ENCODE assay signal across 1 cellular context in genomic region chr1:1614204-1614953, GRCh38.
A peak's percentile ranks its signal among the peaks of the same experiment; 100 is the strongest.
TF ChIP-seq lines count a peak whose summit lies in the region.

No MANE protein-coding gene starts in this region.

TF ChIP-seq in K562, 482 proteins besides CTCF, POLR2A, EP300 and RAD21 (continued from another document and continues in another):
- no peak for TF ChIP-seq SNAPC5 (CRISPR knock-in tag; IDR thresholded peaks at IDR 0.05)
- no peak for TF ChIP-seq MCM7 (IDR thresholded peaks at IDR 0.05)
- TF ChIP-seq POLR2AphosphoS2 (IDR thresholded peaks at IDR 0.05; ENCODE audit: low read length), result no peak
- TF ChIP-seq SAFB (IDR thresholded peaks at IDR 0.05; ENCODE audit: borderline replicate concordance, low read depth, low read length), result no peak
- TF ChIP-seq ARNT (IDR thresholded peaks at IDR 0.05), result no peak
- 0 out of 2 replicates have a peak, but pooled peaks have one; percentile 59 for TF ChIP-seq ZBTB1 (CRISPR knock-in tag; IDR thresholded peaks at IDR 0.05; ENCODE audit: borderline replicate concordance, low read depth)
- TF ChIP-seq JUND (IDR thresholded peaks at IDR 0.05; ENCODE audit: borderline replicate concordance, low read depth, low read length), result no peak
- TF ChIP-seq JUND (tag; IDR thresholded peaks at IDR 0.05; ENCODE audit: borderline replicate concordance, low read depth, low read length), result no peak
- no peak for TF ChIP-seq HNRNPLL (IDR thresholded peaks at IDR 0.05; ENCODE audit: low read depth, low read length, poor library complexity, severe bottlenecking)
- TF ChIP-seq ZBTB43 (CRISPR knock-in tag; IDR thresholded peaks at IDR 0.05), result no peak
- no peak for TF ChIP-seq CBX2 (IDR thresholded peaks at IDR 0.05; ENCODE audit: insufficient read depth, low read length, poor library complexity, severe bottlenecking)
- no peak for TF ChIP-seq HMG20A (CRISPR knock-in tag; conservative IDR thresholded peaks at IDR 0.05)
- TF ChIP-seq RFX5 (IDR thresholded peaks at IDR 0.05; ENCODE audit: low read depth, low read length), result no peak
- TF ChIP-seq HDAC2 (IDR thresholded peaks at IDR 0.05), result 0 out of 2 replicates have a peak, but pooled peaks have one; percentile 31
- TF ChIP-seq ZNF280B (CRISPR knock-in tag; IDR thresholded peaks at IDR 0.05), result no peak
- TF ChIP-seq ZC3H11A (IDR thresholded peaks at IDR 0.05; ENCODE audit: low read depth, low read length), result no peak
- no peak for TF ChIP-seq CHAMP1 (IDR thresholded peaks at IDR 0.05)
- TF ChIP-seq ZFP91 (CRISPR knock-in tag; IDR thresholded peaks at IDR 0.05), result no peak
- no peak for TF ChIP-seq NCOA4 (IDR thresholded peaks at IDR 0.05; ENCODE audit: partially characterized antibody)
- TF ChIP-seq ARID1B (IDR thresholded peaks at IDR 0.05), result peak; percentile 50; the same call in 1 of the 2 replicates
- no peak for TF ChIP-seq KLF10 (CRISPR knock-in tag; IDR thresholded peaks at IDR 0.05)
- TF ChIP-seq GABPB1 (CRISPR knock-in tag; IDR thresholded peaks at IDR 0.05), result no peak; the same call in 1 of the 2 replicates
- TF ChIP-seq KLF6 (CRISPR knock-in tag; IDR thresholded peaks at IDR 0.05; ENCODE audit: borderline replicate concordance), result no peak; the same call in 1 of the 2 replicates
- no peak for TF ChIP-seq HES1 (IDR thresholded peaks at IDR 0.05; ENCODE audit: low read depth)
- TF ChIP-seq ELF4 (CRISPR knock-in tag; IDR thresholded peaks at IDR 0.05), result no peak
- no peak for TF ChIP-seq ZNF197 (CRISPR knock-in tag; IDR thresholded peaks at IDR 0.05; ENCODE audit: low read depth)
- no peak for TF ChIP-seq DACH1 (IDR thresholded peaks at IDR 0.05; ENCODE audit: partially characterized antibody)
- no peak for TF ChIP-seq SP2 (IDR thresholded peaks at IDR 0.05; ENCODE audit: extremely low read depth, low read depth, low read length, poor library complexity, severe bottlenecking)
- TF ChIP-seq SIRT6 (IDR thresholded peaks at IDR 0.05; ENCODE audit: low read depth, low read length), result no peak
- TF ChIP-seq LARP7 (IDR thresholded peaks at IDR 0.05), result no peak
- no peak for TF ChIP-seq CEBPZ (IDR thresholded peaks at IDR 0.05; ENCODE audit: borderline replicate concordance, low read depth, low read length)
- no peak for TF ChIP-seq STAT6 (CRISPR knock-in tag; IDR thresholded peaks at IDR 0.05)
- TF ChIP-seq MXI1 (IDR thresholded peaks at IDR 0.05; ENCODE audit: low read depth, low read length), result peak; percentile 61
- no peak for TF ChIP-seq ELK1 (CRISPR knock-in tag; IDR thresholded peaks at IDR 0.05)
- TF ChIP-seq MIER1 (IDR thresholded peaks at IDR 0.05; ENCODE audit: low read depth), result no peak; the same call in 1 of the 2 replicates
- no peak for TF ChIP-seq SPI1 (IDR thresholded peaks at IDR 0.05; ENCODE audit: borderline replicate concordance, low read depth, low read length)
- TF ChIP-seq TSHZ1 (CRISPR knock-in tag; IDR thresholded peaks at IDR 0.05), result no peak
- no peak for TF ChIP-seq PTTG1 (tag; IDR thresholded peaks at IDR 0.05; ENCODE audit: low read depth)
- peak; percentile 56 for TF ChIP-seq CREM (IDR thresholded peaks at IDR 0.05; ENCODE audit: low read depth)
- no peak for TF ChIP-seq HOMEZ (CRISPR knock-in tag; IDR thresholded peaks at IDR 0.05)
- no peak for TF ChIP-seq KLF1 (tag; IDR thresholded peaks at IDR 0.05)
- TF ChIP-seq SRSF7 (optimal IDR thresholded peaks at IDR 0.05; ENCODE audit: low read depth, low read length), result no peak
